14 cellular contexts compared by ENCODE assay signal in genomic region chr3:177521305-177521704, GRCh38.
A peak's percentile ranks its signal among the peaks of the same experiment; 100 is the strongest.
DNase-seq lines count a peak whose midpoint lies in the region; ATAC-seq and TF ChIP-seq lines count a peak whose summit lies in the region.
"Had no signal": no experiment of that assay in that cellular context is flagged by ENCODE, and none has a peak within 500 bp of the region (broad histone marks: within the 10 kb centered on the region; RNA-seq: fewer than 3 reads in every experiment).

No MANE protein-coding gene starts in this region.

- no peak overlapping the region for H2AFZ ChIP-seq in neural progenitor cell (replicated peaks)

- peaks cover 5% of the 10 kb centered on the region for H3K27me3 Mint-ChIP-seq in neural progenitor cell (ENCODE audit: insufficient read depth, low read depth)
- H3K27me3 Mint-ChIP-seq: activated CD4-positive, alpha-beta T cell treated with anti-CD3 and anti-CD28 coated beads, Interleukin-2, amount 10 ng/mL, durations not matched to agents 7 days and 5 days; activated T-helper 17 cell treated with anti-CD3 and anti-CD28 coated beads, Interleukin-2, amount 50 U/mL, for 72 hours; T-cell had no signal

- H3K9me3 Mint-ChIP-seq in neural progenitor cell, result peaks cover 26% of the 10 kb centered on the region

- H3K79me2 ChIP-seq in neural progenitor cell (ENCODE audit: low read depth), result no peaks in the 10 kb centered on the region

- H3K27me3 ChIP-seq in neural progenitor cell, result no peaks in the 10 kb centered on the region
- H3K27me3 ChIP-seq: heart left ventricle had no signal

- H3K9ac ChIP-seq in neural progenitor cell, result no peak overlapping the region

- no peak overlapping the region for H3K27ac Mint-ChIP-seq in neural progenitor cell
- H3K27ac Mint-ChIP-seq: activated CD4-positive, alpha-beta T cell treated with anti-CD3 and anti-CD28 coated beads, Interleukin-2, amount 10 ng/mL, durations not matched to agents 7 days and 5 days; activated T-helper 17 cell treated with anti-CD3 and anti-CD28 coated beads, Interleukin-2, amount 50 U/mL, for 72 hours; CD14-positive monocyte; T-cell had no signal

- no peak overlapping the region for H3K4me2 ChIP-seq in neural progenitor cell

- no peaks in the 10 kb centered on the region for H3F3A ChIP-seq in neural progenitor cell (ENCODE audit: low read depth)

- no peak overlapping the region for H3K4me3 ChIP-seq in neural progenitor cell
- H3K4me3 ChIP-seq: heart left ventricle had no signal

- peaks cover 2% of the 10 kb centered on the region for H3K36me3 Mint-ChIP-seq in neural progenitor cell
- H3K36me3 Mint-ChIP-seq: CD14-positive monocyte, T-cell had no signal

- peaks cover 22% of the 10 kb centered on the region for H3K4me1 Mint-ChIP-seq in neural progenitor cell

- peaks cover 7% of the 10 kb centered on the region for H3K4me1 ChIP-seq in neural progenitor cell

- no peaks in the 10 kb centered on the region for H3K36me3 ChIP-seq in neural progenitor cell
- H3K36me3 ChIP-seq: heart left ventricle had no signal

- TF ChIP-seq CTCF in neural progenitor cell (IDR thresholded peaks at IDR 0.05), result peak; percentile 26

- no peaks in the 10 kb centered on the region for H4K20me1 ChIP-seq in neural progenitor cell (ENCODE audit: low read depth)

- intact Hi-C loops in Right ventricle myocardium inferior (cut with DNase I), result no loop called here

- H3K27ac ChIP-seq in epithelial cell of prostate, result no peak overlapping the region
- H3K27ac ChIP-seq in neural progenitor cell, result no peak overlapping the region
- H3K27ac ChIP-seq: heart left ventricle had no signal

- ATAC-seq in GM21619 (IDR thresholded peaks at IDR 0.05; ENCODE audit: unreplicated experiment) (no peak), Right ventricle myocardium inferior (no peak)
- ATAC-seq: activated T-helper 17 cell treated with anti-CD3 and anti-CD28 coated beads, Interleukin-2, amount 50 U/mL, for 72 hours; heart left ventricle; T-cell had no signal

- H3K9me3 ChIP-seq in neural progenitor cell (ENCODE audit: low read depth), result no peaks in the 10 kb centered on the region
- H3K9me3 ChIP-seq: heart left ventricle had no signal

- H3K4me3 Mint-ChIP-seq in neural progenitor cell, result no peak overlapping the region
- H3K4me3 Mint-ChIP-seq: activated CD4-positive, alpha-beta T cell treated with anti-CD3 and anti-CD28 coated beads, Interleukin-2, amount 10 ng/mL, durations not matched to agents 7 days and 5 days; activated T-helper 17 cell treated with anti-CD3 and anti-CD28 coated beads, Interleukin-2, amount 50 U/mL, for 72 hours; CD14-positive monocyte; T-cell had no signal

- DNase-seq in DMS79 treated with DMSO at 0.1 percent for 48 hours (lab: John Stamatoyannopoulos, UW), result peak; percentile 65
- DNase-seq in NCI-H345 (lab: John Stamatoyannopoulos, UW), result peak; percentile 68
- DNase-seq in epithelial cell of prostate (ENCODE audit: low read depth, low spot score), result peak; percentile 64
- peak; percentile 21 for DNase-seq in neural progenitor cell (ENCODE audit: low spot score)
- DNase-seq in NOMO-1 (lab: John Stamatoyannopoulos, UW; ENCODE audit: unreplicated experiment in 2 of 2), result no peak
- DNase-seq in stimulated activated CD4-positive, alpha-beta T cell treated with anti-CD3 and anti-CD28 coated beads, Interleukin-1b, Interleukin-23, amount 100 ng/mL, for 48 hours, result no peak
- no peak for DNase-seq in Right ventricle myocardium inferior (ENCODE audit: missing footprints)
- DNase-seq: activated CD4-positive, alpha-beta T cell treated with anti-CD3 and anti-CD28 coated beads, Interleukin-2, amount 10 ng/mL, durations not matched to agents 7 days and 5 days; heart left ventricle; stimulated activated CD4-positive, alpha-beta T cell treated with anti-CD3 and anti-CD28 coated beads, Interleukin-2, amount 100 ng/mL, for 48 hours had no signal

Comparison
In these comparisons a context has a peak if more than half of its experiments do, and no peak if none do; other contexts are left out.
1. DNase-seq: peak in DMS79 treated with DMSO at 0.1 percent for 48 hours (single experiment), NCI-H345 (single experiment), epithelial cell of prostate (single experiment) and neural progenitor cell (single experiment); none in NOMO-1 (0 of 2), stimulated activated CD4-positive, alpha-beta T cell treated with anti-CD3 and anti-CD28 coated beads, Interleukin-1b, Interleukin-23, amount 100 ng/mL, for 48 hours (single experiment) and Right ventricle myocardium inferior (single experiment).